ENCODE assay signal across 1 cellular context in genomic region chr17:81073967-81074366, GRCh38.
TF ChIP-seq lines count a peak whose summit lies in the region.

No MANE protein-coding gene starts in this region.

TF ChIP-seq in H1, 55 proteins besides CTCF, POLR2A, EP300 and RAD21:
- no peak for TF ChIP-seq BRCA1 (IDR thresholded peaks at IDR 0.05; ENCODE audit: low read depth, low read length)
- TF ChIP-seq TAF7 (optimal IDR thresholded peaks at IDR 0.05; ENCODE audit: borderline replicate concordance, low read depth, low read length): no peak
- TF ChIP-seq RFX5 (IDR thresholded peaks at IDR 0.05; ENCODE audit: borderline replicate concordance, low read depth, low read length): no peak
- no peak for TF ChIP-seq YY1 (IDR thresholded peaks at IDR 0.05; ENCODE audit: low read depth, low read length)
- no peak for TF ChIP-seq HDAC2 (IDR thresholded peaks at IDR 0.05; ENCODE audit: borderline replicate concordance in 1 of 2, low read depth in 2 of 2, low read length in 2 of 2)
